ENCODE assay signal across 1 cellular context in the genomic region with DNA sequence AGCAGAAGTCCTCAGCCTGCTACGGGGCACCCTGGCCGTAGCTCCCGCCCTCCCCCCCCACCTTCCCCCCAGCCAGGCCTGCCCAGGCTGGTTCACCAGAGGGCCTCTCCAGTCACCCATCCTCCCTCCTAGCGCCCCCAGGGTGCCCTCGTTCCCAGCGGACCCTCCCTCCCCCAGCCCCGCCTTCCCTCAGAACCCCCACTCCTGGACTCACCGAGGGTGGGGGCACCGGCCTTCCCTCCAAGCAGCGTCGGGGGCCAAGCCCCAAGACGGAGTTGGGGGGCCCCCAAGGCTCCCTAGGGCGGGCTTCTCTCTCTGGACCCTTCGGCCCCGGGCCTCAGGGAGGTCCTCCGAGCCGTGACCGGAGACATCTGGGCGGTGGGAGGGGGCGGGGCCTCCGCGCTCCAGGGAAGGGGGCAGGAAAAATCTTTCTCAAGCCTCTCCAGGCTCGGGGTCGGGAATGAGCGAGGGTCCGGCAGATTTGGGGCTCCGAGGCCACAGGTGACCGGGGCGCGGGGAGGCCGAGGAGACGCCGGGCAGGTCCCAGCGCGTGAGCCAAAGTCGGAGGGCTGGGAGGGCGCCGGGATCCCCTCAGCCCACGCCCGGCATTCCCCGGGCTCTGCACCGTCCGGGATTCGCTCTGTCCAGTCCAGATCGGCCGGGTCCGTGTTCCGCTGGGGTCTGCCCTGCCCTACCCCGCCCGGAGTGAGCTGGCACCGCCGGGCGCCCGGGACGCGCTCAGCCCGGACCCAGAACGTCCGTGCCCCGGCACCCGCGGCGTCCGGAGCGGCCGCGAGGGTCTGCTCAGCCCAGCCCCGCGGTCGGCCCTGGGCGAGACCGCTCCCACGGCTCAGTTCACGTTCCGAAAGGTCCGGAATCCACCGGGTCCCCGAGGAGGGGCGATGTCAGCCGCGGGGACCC.
TF ChIP-seq lines count a peak whose summit lies in the region.

No MANE protein-coding gene starts in this region.

TF ChIP-seq in endothelial cell of umbilical vein, 7 proteins besides CTCF, POLR2A, EP300 and RAD21:
- TF ChIP-seq POLR2AphosphoS5 (IDR thresholded peaks at IDR 0.05; ENCODE audit: insufficient read depth, low read depth, low read length), result no peak
- TF ChIP-seq EZH2 (IDR thresholded peaks at IDR 0.05; ENCODE audit: borderline replicate concordance, low read depth, low read length, severe bottlenecking), result peak; percentile 79
- TF ChIP-seq FOS (IDR thresholded peaks at IDR 0.05; ENCODE audit: borderline replicate concordance, insufficient read depth, low read length), result no peak
